In the genomic region with DNA sequence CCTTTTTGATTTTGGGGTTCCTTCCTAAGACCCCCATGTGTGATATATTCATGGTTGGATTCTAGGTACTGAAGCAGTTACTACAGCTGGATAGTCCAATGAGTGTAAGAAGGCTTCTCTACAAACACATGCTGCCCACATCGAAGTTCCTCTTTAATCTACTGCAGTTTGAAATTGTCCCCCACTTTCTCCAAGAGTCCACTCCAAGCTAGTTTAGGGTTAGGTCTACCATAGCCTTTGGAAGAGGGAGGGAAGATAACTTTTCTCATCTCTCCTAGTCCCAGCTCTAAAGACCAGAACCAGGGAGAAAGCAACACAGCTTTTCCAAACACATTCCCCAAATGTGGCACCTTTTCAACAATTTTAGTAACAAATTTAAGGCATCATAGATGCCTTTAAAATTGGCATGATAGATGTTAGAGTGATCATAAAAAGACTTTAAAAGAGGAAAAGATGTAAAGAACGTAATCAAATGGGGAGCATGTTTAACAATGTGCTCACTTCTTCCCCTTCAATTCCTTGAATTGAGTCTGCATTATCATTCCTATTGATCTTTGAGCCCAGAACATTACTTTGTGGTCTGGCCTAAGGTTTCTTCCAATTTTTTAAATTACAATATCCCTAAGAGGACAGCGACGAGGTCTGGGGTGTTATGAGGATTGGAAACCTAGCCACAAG, we compare ENCODE assay signal across 8 cellular contexts. TPM values are rescaled to one million over a fixed set of nuclear protein-coding genes. Genes with fewer than 3 reads are reported as not detected.
DNase-seq lines count a peak whose midpoint lies in the region; ATAC-seq, FAIRE-seq and TF ChIP-seq lines count a peak whose summit lies in the region.

No MANE protein-coding gene starts in this region.

- no peaks in the 10 kb centered on the region for H3K9me3 Mint-ChIP-seq in memory B cell

- peaks cover 10% of the 10 kb centered on the region for H3K4me1 Mint-ChIP-seq in memory B cell

- intact Hi-C loops in Right ventricle myocardium inferior (cut with DNase I) (loop anchor here (5.0 kb wide), 2 partner anchors 235 to 315 kb away; a partner anchor contains a TSS), kidney (cut with DNase I) (no loop called here)

- H3K27ac ChIP-seq in cardiac muscle cell (peak overlapping the region; percentile 87), angular gyrus (ENCODE audit: low read depth, low read length) (peak overlapping the region; percentile 100), urinary bladder (ENCODE audit: low read depth) (peak overlapping the region; percentile 97), kidney (ENCODE audit: low read depth in 2 of 2, low read length in 2 of 2) (no peak overlapping the region)

- no peaks in the 10 kb centered on the region for H3K27me3 Mint-ChIP-seq in memory B cell

- peak overlapping the region; percentile 95 for H3K27ac Mint-ChIP-seq in memory B cell

- no peaks in the 10 kb centered on the region for H3K27me3 ChIP-seq in cardiac muscle cell

- H3K4me1 ChIP-seq in cardiac muscle cell (ENCODE audit: low read depth) (peaks cover 8% of the 10 kb centered on the region), urinary bladder (ENCODE audit: insufficient read depth) (no peaks in the 10 kb centered on the region), kidney (ENCODE audit: control insufficient read depth in 1 of 2, insufficient read depth in 1 of 2, low read depth in 1 of 2, low read length in 2 of 2) (peaks cover 0 to 4% of the 10 kb centered on the region in 2 donors)

- H3K4me3 Mint-ChIP-seq in memory B cell: peak overlapping the region; percentile 98

- H3K9ac ChIP-seq in kidney (ENCODE audit: low read length in 2 of 2): peak overlapping the region in 1 of 2 donors; percentile 79

- H3K9me3 ChIP-seq in cardiac muscle cell (ENCODE audit: low read depth): no peaks in the 10 kb centered on the region
- H3K9me3 ChIP-seq in kidney (ENCODE audit: control insufficient read depth in 1 of 2, low read length in 2 of 2): no peaks in the 10 kb centered on the region

- TF ChIP-seq CTCF in cardiac muscle cell (IDR thresholded peaks at IDR 0.05; ENCODE audit: low read depth, low read length) (no peak), kidney (IDR thresholded peaks at IDR 0.05; ENCODE audit: borderline replicate concordance, extremely low read depth, insufficient read depth) (no peak)

- 78% methylated on average over 4 of the region's 4 CpGs for WGBS in urinary bladder

- ATAC-seq in Right ventricle myocardium inferior (no peak), memory B cell (ENCODE audit: low read depth) (no peak), HG03460 (IDR thresholded peaks at IDR 0.05; ENCODE audit: unreplicated experiment) (no peak)

- DNase-seq in cardiac muscle cell (ENCODE audit: low read depth in 1 of 2, low spot score in 1 of 2) (no peak), Right ventricle myocardium inferior (ENCODE audit: missing footprints) (no peak), memory B cell (ENCODE audit: low spot score in 2 of 2) (no peak), NCI-H1694 (lab: John Stamatoyannopoulos, UW) (no peak), kidney (no peak)

- FAIRE-seq in kidney (lab: Jason Lieb, UNC): no peak

- H3K4me3 ChIP-seq in cardiac muscle cell (peak overlapping the region; percentile 71), urinary bladder (ENCODE audit: low read depth, low read length) (peak overlapping the region; percentile 63), kidney (ENCODE audit: low read length in 2 of 2) (peak overlapping the region in 1 of 2 donors; percentile 93)

- H3K36me3 ChIP-seq in cardiac muscle cell (no peaks in the 10 kb centered on the region), urinary bladder (ENCODE audit: insufficient read depth) (no peaks in the 10 kb centered on the region), kidney (ENCODE audit: control insufficient read depth in 1 of 2, insufficient read depth in 2 of 2, low read length in 2 of 2) (no peaks in the 10 kb centered on the region)

- H3K36me3 Mint-ChIP-seq in memory B cell: no peaks in the 10 kb centered on the region

RNA-seq across cellular contexts. Expression of a gene that starts 1.0 kb away (rescaled TPM):
- 3.5 and 5.8 TPM in 2 replicates for total RNA-seq in cardiac muscle cell
- polyA plus RNA-seq in cardiac muscle cell: 3.4 and 5.4 TPM in 2 replicates
- 0.65 TPM for total RNA-seq in Right ventricle myocardium inferior
- total RNA-seq in urinary bladder: 7.9 TPM
- 0.13 TPM for polyA plus RNA-seq in urinary bladder
- total RNA-seq in kidney: 0.69 TPM
- polyA plus RNA-seq in kidney (ENCODE audit: insufficient read depth, low read depth, low replicate concordance): not detected

Comparison
In these comparisons a context has a peak if more than half of its experiments do, and no peak if none do; other contexts are left out.
1. H3K27ac ChIP-seq: peak in cardiac muscle cell (single experiment), angular gyrus (single experiment) and urinary bladder (single experiment); none in kidney (0 of 2).